Comparison of ENCODE assay signal across 8 cellular contexts in the genomic region with DNA sequence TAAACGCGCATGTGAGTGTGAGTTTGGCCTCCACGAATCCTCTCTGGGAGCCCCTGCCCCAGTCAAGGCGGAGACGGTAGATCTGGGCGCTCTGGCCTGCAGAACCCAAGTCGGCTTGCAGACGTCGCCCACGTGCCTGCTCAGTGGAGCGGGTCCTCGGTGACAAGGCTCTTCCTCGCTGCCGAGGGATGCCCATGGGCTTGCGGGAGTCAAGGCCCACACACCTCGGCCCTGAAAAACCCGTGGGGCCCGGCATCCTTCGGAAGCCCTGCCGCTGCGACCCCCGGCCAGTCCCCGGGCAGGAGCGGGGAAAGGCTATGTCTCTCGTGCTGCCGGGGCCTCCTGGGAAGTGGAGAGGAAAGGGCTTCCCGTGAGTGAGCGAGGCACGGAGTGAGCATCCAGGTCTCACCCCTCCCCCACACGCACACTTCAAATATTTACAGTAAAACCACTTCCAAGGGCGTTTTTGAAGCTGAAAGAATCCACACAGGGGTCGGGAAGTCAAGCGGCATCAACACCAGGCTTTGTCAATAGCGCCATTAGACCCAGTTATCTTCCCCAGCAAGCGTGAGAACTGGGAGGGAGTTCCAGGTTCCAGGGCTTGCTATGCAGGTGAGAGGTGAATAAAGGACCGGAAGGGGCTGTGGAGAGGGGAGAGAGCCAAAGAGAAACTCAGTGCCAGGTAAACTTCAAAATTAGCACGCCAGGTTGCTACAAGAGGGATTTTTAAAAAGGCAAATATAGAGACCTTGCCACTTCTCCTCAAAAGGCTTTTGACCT. TPM values are rescaled to one million over a fixed set of nuclear protein-coding genes. Genes with fewer than 3 reads are reported as not detected.
A peak's percentile ranks its signal among the peaks of the same experiment; 100 is the strongest.
DNase-seq lines count a peak whose midpoint lies in the region; ATAC-seq, FAIRE-seq and TF ChIP-seq lines count a peak whose summit lies in the region.

No MANE protein-coding gene starts in this region.

- TF ChIP-seq POLR2A in GM18505 (IDR thresholded peaks at IDR 0.05; ENCODE audit: borderline replicate concordance, extremely low read depth, insufficient read depth, insufficient read length) (no peak), lower leg skin (IDR thresholded peaks at IDR 0.05) (no peak)

- intact Hi-C loops in lower leg skin (cut with DNase I; ENCODE audit: low total_unique reads): no loop called here

- H2BK120ac ChIP-seq in trophoblast cell (ENCODE audit: insufficient read depth, low read length, poor library complexity): no peak overlapping the region

- H3K79me2 ChIP-seq in astrocyte (ENCODE audit: insufficient read depth, low read length): no peaks in the 10 kb centered on the region
- no peaks in the 10 kb centered on the region for H3K79me2 ChIP-seq in trophoblast cell (ENCODE audit: control insufficient read depth, insufficient read depth, low read length, poor library complexity)

- H3K4me3 ChIP-seq in astrocyte (ENCODE audit: insufficient read depth, low read depth, low read length): no peak overlapping the region
- no peak overlapping the region for H3K4me3 ChIP-seq in trophoblast cell (ENCODE audit: low read depth, low read length)
- H3K4me3 ChIP-seq in lower leg skin (ENCODE audit: low read depth, poor library complexity, severe bottlenecking): no peak overlapping the region

- no peak overlapping the region for H2BK12ac ChIP-seq in trophoblast cell (ENCODE audit: low read length)

- H4K12ac ChIP-seq in trophoblast cell (ENCODE audit: low read depth, low read length): no peak overlapping the region

- no peak overlapping the region for H3K9ac ChIP-seq in astrocyte (ENCODE audit: low read length)
- H3K9ac ChIP-seq in trophoblast cell (ENCODE audit: low read length): no peak overlapping the region

- in situ Hi-C loops in KBM-7 (cut with MboI; ENCODE audit: low pct_unique_long_range_greater_than_20kb, low sequenced_read_pairs): no loop called here

- no peak for FAIRE-seq in astrocyte (lab: Jason Lieb, UNC)

- H3K9me3 ChIP-seq in astrocyte (ENCODE audit: insufficient read depth, low read depth, low read length) (no peaks in the 10 kb centered on the region), trophoblast cell (ENCODE audit: insufficient read depth, low read depth, low read length) (peaks cover 12% of the 10 kb centered on the region)

- H3K4me1 Mint-ChIP-seq in astrocyte (ENCODE audit: low read depth, unreplicated experiment): no peaks in the 10 kb centered on the region

- no peak overlapping the region for H2AK5ac ChIP-seq in trophoblast cell (ENCODE audit: low read length)

- H4K91ac ChIP-seq in trophoblast cell (ENCODE audit: low read depth, low read length): no peak overlapping the region

- H3K9me3 Mint-ChIP-seq in astrocyte (ENCODE audit: unreplicated experiment): peaks cover 7% of the 10 kb centered on the region

- no peak overlapping the region for H2AFZ ChIP-seq in astrocyte (ENCODE audit: low read depth, low read length)
- no peak overlapping the region for H2AFZ ChIP-seq in trophoblast cell (ENCODE audit: insufficient read depth, low read length, poor library complexity)

- H3K4me2 ChIP-seq in astrocyte (ENCODE audit: low read length) (peak overlapping the region; percentile 68), trophoblast cell (ENCODE audit: low read length) (peak overlapping the region; percentile 95)

- H3K27ac ChIP-seq in astrocyte (ENCODE audit: low read depth, low read length): no peak overlapping the region
- H3K27ac ChIP-seq in trophoblast cell (ENCODE audit: low read depth, low read length): no peak overlapping the region

- peaks cover 9% of the 10 kb centered on the region for H4K20me1 ChIP-seq in astrocyte (ENCODE audit: insufficient read depth, low read length)

- no peaks in the 10 kb centered on the region for H3K36me3 ChIP-seq in astrocyte (ENCODE audit: insufficient read depth, low read length)
- no peaks in the 10 kb centered on the region for H3K36me3 ChIP-seq in trophoblast cell (ENCODE audit: control insufficient read depth in 1 of 2, insufficient read depth in 2 of 2, low read length in 2 of 2)

- H3K4me1 ChIP-seq in astrocyte (ENCODE audit: insufficient read depth, low read length): no peaks in the 10 kb centered on the region
- peaks cover 0 to 14% of the 10 kb centered on the region in 2 experiments for H3K4me1 ChIP-seq in trophoblast cell (ENCODE audit: control insufficient read depth in 1 of 2, insufficient read depth in 2 of 2, low read length in 2 of 2)

- no peak overlapping the region for H3K4ac ChIP-seq in trophoblast cell (ENCODE audit: low read depth, low read length)

- H3K27me3 Mint-ChIP-seq in astrocyte (ENCODE audit: low read depth, unreplicated experiment): peaks cover 79% of the 10 kb centered on the region

- H3K4me3 Mint-ChIP-seq in astrocyte (ENCODE audit: unreplicated experiment): no peak overlapping the region

- H3K14ac ChIP-seq in trophoblast cell (ENCODE audit: low read length): no peak overlapping the region

- no peak overlapping the region for H3K18ac ChIP-seq in trophoblast cell (ENCODE audit: low read length)

- no CpG with 5 or more reads among the region's 37 CpGs for WGBS in trophoblast cell (ENCODE audit: extremely low coverage, insufficient coverage, insufficient read length)
- 3% methylated on average over 23 to 25 of the region's 37 CpGs for whole genome bisulfite sequencing in lower leg skin, 2 donors

- no peak overlapping the region for H2BK5ac ChIP-seq in trophoblast cell (ENCODE audit: low read depth, low read length, poor library complexity)

- H3K23ac ChIP-seq in trophoblast cell (ENCODE audit: low read length): peak overlapping the region; percentile 68

- no peaks in the 10 kb centered on the region for H3K79me1 ChIP-seq in trophoblast cell (ENCODE audit: low read length)

- peaks cover 90% of the 10 kb centered on the region for H3K27me3 ChIP-seq in astrocyte (ENCODE audit: insufficient read depth, low read length)
- peaks cover 98% of the 10 kb centered on the region for H3K27me3 ChIP-seq in trophoblast cell (ENCODE audit: insufficient read depth, low read length)

- H3K27ac Mint-ChIP-seq in astrocyte (ENCODE audit: unreplicated experiment): peak overlapping the region; percentile 41

- DNase-seq in KBM-7 (peak; percentile 54), astrocyte (ENCODE audit: low read depth) (no peak), trophoblast cell (no peak), SIG-M5 (lab: John Stamatoyannopoulos, UW) (no peak), NCI-H446 (lab: John Stamatoyannopoulos, UW) (no peak), lower leg skin (ENCODE audit: low spot score in 2 of 2) (no peak)
- DNase-seq in stimulated activated CD4-positive, alpha-beta T cell treated with anti-CD3 and anti-CD28 coated beads, Interleukin-1b, Interleukin-23, amount 100 ng/mL, for 48 hours: no peak

- no peaks in the 10 kb centered on the region for H3K36me3 Mint-ChIP-seq in astrocyte (ENCODE audit: low read depth, unreplicated experiment)

- no peak overlapping the region for H4K8ac ChIP-seq in trophoblast cell (ENCODE audit: low read depth, low read length)

- ATAC-seq in GM18505 (IDR thresholded peaks at IDR 0.05; ENCODE audit: unreplicated experiment): peak; percentile 10

- TF ChIP-seq CTCF in astrocyte (IDR thresholded peaks at IDR 0.05; ENCODE audit: insufficient read depth, low read depth, low read length): no peak
- TF ChIP-seq CTCF in lower leg skin (IDR thresholded peaks at IDR 0.05): no peak

RNA-seq across cellular contexts. Expression of a gene that starts 1.1 kb away (rescaled TPM):
- not detected in 2 replicates for total RNA-seq in astrocyte
- polyA plus RNA-seq in trophoblast cell (2013): 0.07 and 0.10 TPM in 2 replicates
- total RNA-seq in lower leg skin: under 1 TPM in 1 of 4 donors, not detected in 3; 0.76 TPM
